In genomic region chr2:88838165-88838635, GRCh38 we compare ENCODE assay signal across 9 cellular contexts.
DNase-seq lines count a peak whose midpoint lies in the region; ATAC-seq lines count a peak whose summit lies in the region.
"Had no signal": no experiment of that assay in that cellular context is flagged by ENCODE, and none has a peak within 500 bp of the region (broad histone marks: within the 10 kb centered on the region; RNA-seq: fewer than 3 reads in every experiment).

No MANE protein-coding gene starts in this region.

- ATAC-seq in GM18907 (IDR thresholded peaks at IDR 0.05; ENCODE audit: unreplicated experiment) (peak; percentile 88), GM21576 (IDR thresholded peaks at IDR 0.05; ENCODE audit: unreplicated experiment) (peak; percentile 83), HG03342 (IDR thresholded peaks at IDR 0.05; ENCODE audit: unreplicated experiment) (peak; percentile 68)
- ATAC-seq: body of pancreas had no signal

- DNase-seq in myocyte (ENCODE audit: low read depth) (peak; percentile 24), NCI-H226 (no peak), NCI-H526 (lab: John Stamatoyannopoulos, UW) (no peak)
- DNase-seq in activated CD4-positive, alpha-beta T cell treated with anti-CD3 and anti-CD28 coated beads for 4 hours, result no peak
- DNase-seq: body of pancreas, NCI-H2029 had no signal
